In genomic region chrX:84188320-84188834, GRCh38 we compare ENCODE assay signal across 9 cellular contexts. TPM values are rescaled to one million over a fixed set of nuclear protein-coding genes. Genes with fewer than 3 reads are reported as not detected.
DNase-seq lines count a peak whose midpoint lies in the region; ATAC-seq and TF ChIP-seq lines count a peak whose summit lies in the region.
"Had no signal": no experiment of that assay in that cellular context is flagged by ENCODE, and none has a peak within 500 bp of the region (broad histone marks: within the 10 kb centered on the region; RNA-seq: fewer than 3 reads in every experiment).

No MANE protein-coding gene starts in this region.

- 3 to 48% (median 25%) methylated on average over 7 to 19 of the region's 19 CpGs for WGBS in heart left ventricle, 4 donors
- no CpG with 5 or more reads among the region's 19 CpGs for WGBS in trophoblast cell (ENCODE audit: extremely low coverage, insufficient coverage, insufficient read length)

- H3K27ac Mint-ChIP-seq in activated T-helper 17 cell treated with anti-CD3 and anti-CD28 coated beads, Interleukin-2, amount 50 U/mL, for 72 hours: no peak overlapping the region

- H3K4ac ChIP-seq in trophoblast cell (ENCODE audit: low read depth, low read length): no peak overlapping the region

- H3K9me3 ChIP-seq in heart left ventricle (no peaks in the 10 kb centered on the region), trophoblast cell (ENCODE audit: insufficient read depth, low read depth, low read length) (no peaks in the 10 kb centered on the region)

- peak overlapping the region; percentile 6 for H3K4me3 Mint-ChIP-seq in activated T-helper 17 cell treated with anti-CD3 and anti-CD28 coated beads, Interleukin-2, amount 50 U/mL, for 72 hours

- H3K79me1 ChIP-seq in trophoblast cell (ENCODE audit: low read length): no peaks in the 10 kb centered on the region

- H3K36me3 ChIP-seq in heart left ventricle (no peaks in the 10 kb centered on the region), trophoblast cell (ENCODE audit: control insufficient read depth in 1 of 2, insufficient read depth in 2 of 2, low read length in 2 of 2) (no peaks in the 10 kb centered on the region)

- peaks cover 0 to 14% (median 0%) of the 10 kb centered on the region in 12 donors for H3K4me1 ChIP-seq in heart left ventricle
- no peaks in the 10 kb centered on the region for H3K4me1 ChIP-seq in trophoblast cell (ENCODE audit: control insufficient read depth in 1 of 2, insufficient read depth in 2 of 2, low read length in 2 of 2)

- peak overlapping the region; percentile 50 for H4K8ac ChIP-seq in trophoblast cell (ENCODE audit: low read depth, low read length)

- H2BK5ac ChIP-seq in trophoblast cell (ENCODE audit: low read depth, low read length, poor library complexity): no peak overlapping the region

- no peak overlapping the region for H3K14ac ChIP-seq in trophoblast cell (ENCODE audit: low read length)

- intact Hi-C loops in heart left ventricle (cut with DNase I): no loop called here

- H3K4me3 ChIP-seq in heart left ventricle (peak overlapping the region; percentile 15 to 63 (median 50)), trophoblast cell (ENCODE audit: low read depth, low read length) (peak overlapping the region; percentile 86)

- peak overlapping the region; percentile 43 for H4K91ac ChIP-seq in trophoblast cell (ENCODE audit: low read depth, low read length)

- H3K4me2 ChIP-seq in trophoblast cell (ENCODE audit: low read length): peak overlapping the region; percentile 57

- no peak overlapping the region for H4K12ac ChIP-seq in trophoblast cell (ENCODE audit: low read depth, low read length)

- no peak overlapping the region for H2BK12ac ChIP-seq in trophoblast cell (ENCODE audit: low read length)

- H3K27me3 ChIP-seq in heart left ventricle: peaks cover 0 to 24% (median 0%) of the 10 kb centered on the region in 9 donors
- no peaks in the 10 kb centered on the region for H3K27me3 ChIP-seq in trophoblast cell (ENCODE audit: insufficient read depth, low read length)

- H2BK120ac ChIP-seq in trophoblast cell (ENCODE audit: insufficient read depth, low read length, poor library complexity): no peak overlapping the region

- no peaks in the 10 kb centered on the region for H3K36me3 Mint-ChIP-seq in activated T-helper 17 cell treated with anti-CD3 and anti-CD28 coated beads, Interleukin-2, amount 50 U/mL, for 72 hours (ENCODE audit: low read depth)

- peaks cover 19% of the 10 kb centered on the region for H3K27me3 Mint-ChIP-seq in activated T-helper 17 cell treated with anti-CD3 and anti-CD28 coated beads, Interleukin-2, amount 50 U/mL, for 72 hours

- H3K4me1 Mint-ChIP-seq in activated T-helper 17 cell treated with anti-CD3 and anti-CD28 coated beads, Interleukin-2, amount 50 U/mL, for 72 hours: no peaks in the 10 kb centered on the region

- H3K9me3 Mint-ChIP-seq in activated T-helper 17 cell treated with anti-CD3 and anti-CD28 coated beads, Interleukin-2, amount 50 U/mL, for 72 hours: peaks cover 6% of the 10 kb centered on the region

- TF ChIP-seq CTCF in heart left ventricle (IDR thresholded peaks at IDR 0.05): no peak

- no peak for TF ChIP-seq POLR2A in heart left ventricle (IDR thresholded peaks at IDR 0.05)

- H2AK5ac ChIP-seq in trophoblast cell (ENCODE audit: low read length): no peak overlapping the region

- H3K27ac ChIP-seq in heart left ventricle (peak overlapping the region in 1 of 12 donors; percentile 38), trophoblast cell (ENCODE audit: low read depth, low read length) (no peak overlapping the region)

- ATAC-seq in GM19351 (IDR thresholded peaks at IDR 0.05; ENCODE audit: unreplicated experiment) (peak; percentile 59), heart left ventricle (peak in 3 of 4 donors; percentile 24 to 61 (median 44)), HG02840 (IDR thresholded peaks at IDR 0.05; ENCODE audit: low FRiP score, unreplicated experiment) (no peak), GM18858 (IDR thresholded peaks at IDR 0.05; ENCODE audit: unreplicated experiment) (no peak)
- ATAC-seq in activated T-helper 17 cell treated with anti-CD3 and anti-CD28 coated beads, Interleukin-2, amount 50 U/mL, for 72 hours (replicated peaks): no peak

- H3K9ac ChIP-seq in trophoblast cell (ENCODE audit: low read length): no peak overlapping the region

- H2AFZ ChIP-seq in trophoblast cell (ENCODE audit: insufficient read depth, low read length, poor library complexity): no peak overlapping the region

- DNase-seq in COLO668 (lab: John Stamatoyannopoulos, UW; ENCODE audit: unreplicated experiment) (peak; percentile 72), NCI-H1092 treated with DMSO at 0.1 percent for 48 hours (lab: John Stamatoyannopoulos, UW) (peak; percentile 81), heart left ventricle (peak; percentile 5 to 58 (median 27)), trophoblast cell (peak; percentile 23 to 44)

- H3K23ac ChIP-seq in trophoblast cell (ENCODE audit: low read length): no peak overlapping the region

- H3K18ac ChIP-seq in trophoblast cell (ENCODE audit: low read length): no peak overlapping the region

- H3K79me2 ChIP-seq in trophoblast cell (ENCODE audit: control insufficient read depth, insufficient read depth, low read length, poor library complexity): peaks cover 3% of the 10 kb centered on the region

RNA-seq across cellular contexts. Expression of gene RPS6KA6, which starts 0.4 kb away (rescaled TPM):
- under 1 TPM; 0.11 to 0.71 TPM for total RNA-seq in activated T-helper 17 cell treated with anti-CD3 and anti-CD28 coated beads, Interleukin-2, amount 50 U/mL, for 72 hours
- under 1 TPM; 0.08 to 0.75 (median 0.48) TPM for total RNA-seq in heart left ventricle
- under 1 TPM; 0.04 to 0.50 TPM for polyA plus RNA-seq in heart left ventricle
- polyA plus RNA-seq in trophoblast cell (2013): 4.0 TPM in 2 replicates
- total RNA-seq: HT1080 had no signal

Comparison
In these comparisons a context has a peak if more than half of its experiments do, and no peak if none do; other contexts are left out.
1. DNase-seq: peak in every context shown above with its lines; median percentile 81 in NCI-H1092 treated with DMSO at 0.1 percent for 48 hours; 72 in COLO668; 34 in trophoblast cell; 27 in heart left ventricle.
2. ATAC-seq: peak in GM19351 (single experiment) and heart left ventricle (3 of 4); none in activated T-helper 17 cell treated with anti-CD3 and anti-CD28 coated beads, Interleukin-2, amount 50 U/mL, for 72 hours (single experiment), HG02840 (single experiment) and GM18858 (single experiment).